ENCODE assay signal across 8 cellular contexts in the genomic region with DNA sequence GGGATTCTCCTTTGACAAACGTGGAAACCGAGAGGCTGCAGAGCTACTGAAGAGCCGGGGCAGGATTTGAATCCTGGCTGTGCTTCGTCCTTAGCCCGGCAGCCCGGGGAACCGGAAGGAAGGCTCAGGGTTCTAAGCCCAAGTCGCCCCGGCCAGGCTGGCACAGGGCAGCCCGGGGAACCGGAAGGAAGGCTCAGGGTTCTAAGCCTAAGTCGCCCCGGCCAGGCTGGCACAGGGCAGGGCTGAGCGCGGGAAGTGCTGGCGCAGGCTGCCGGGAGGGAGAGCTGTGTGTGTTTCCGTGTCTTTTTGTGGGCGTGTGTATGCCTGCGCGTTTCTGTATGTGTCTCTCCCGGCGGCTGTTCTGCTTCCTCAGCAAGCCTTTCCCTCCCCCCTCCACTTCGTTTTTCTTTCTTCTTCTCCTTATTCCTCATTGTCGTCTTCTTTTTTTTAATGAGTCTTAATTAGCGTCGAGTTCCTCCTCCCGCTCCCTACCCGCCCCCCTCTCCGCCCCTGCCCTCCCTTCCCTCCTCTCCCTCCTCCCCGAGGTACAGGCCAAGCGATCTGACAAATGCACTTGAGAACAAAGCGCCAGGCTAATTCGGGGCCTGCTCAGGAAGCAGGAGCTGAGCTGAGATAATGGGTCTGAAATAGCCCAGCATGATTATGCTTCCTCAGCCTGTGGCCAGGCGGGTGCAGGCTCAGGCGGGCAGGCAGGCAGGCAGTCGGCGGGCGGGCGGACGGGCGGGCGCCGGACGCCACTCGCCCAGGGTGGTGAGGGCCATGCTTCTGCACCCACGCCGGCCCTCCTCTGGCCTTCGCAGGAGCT.
A peak's percentile ranks its signal among the peaks of the same experiment; 100 is the strongest.
DNase-seq lines count a peak whose midpoint lies in the region; ATAC-seq and TF ChIP-seq lines count a peak whose summit lies in the region.

No MANE protein-coding gene starts in this region.

- ATAC-seq in body of pancreas (peak; percentile 88), GM18502 (IDR thresholded peaks at IDR 0.05; ENCODE audit: poor library complexity, unreplicated experiment) (no peak)

- H3K4me3 ChIP-seq in body of pancreas = no peak overlapping the region

- H3K9me3 ChIP-seq in body of pancreas = no peaks in the 10 kb centered on the region

- TF ChIP-seq POLR2A in body of pancreas (IDR thresholded peaks at IDR 0.05) = peak in 2 of 3 donors; percentile 15 to 18

- no peaks in the 10 kb centered on the region for H3K36me3 ChIP-seq in body of pancreas (replicated peaks in 1 of 2; ENCODE audit: insufficient read depth in 1 of 2, low read depth in 2 of 2)

- DNase-seq in H4 (ENCODE audit: low spot score) (peak; percentile 9), NOMO-1 treated with DMSO at 0.1 percent for 48 hours (lab: John Stamatoyannopoulos, UW; ENCODE audit: unreplicated experiment) (peak; percentile 80), body of pancreas (peak; percentile 24 to 61 (median 56)), hypothalamus (lab: John Stamatoyannopoulos, UW) (peak in 39 of 51 donors; percentile 2 to 67 (median 25)), retina (peak; percentile 79), mesenteric fat pad (ENCODE audit: low spot score) (no peak), NAMALWA (ENCODE audit: low spot score) (no peak)

- TF ChIP-seq CTCF in body of pancreas (IDR thresholded peaks at IDR 0.05) = no peak

- no peaks in the 10 kb centered on the region for H3K4me1 ChIP-seq in body of pancreas

- intact Hi-C loops in body of pancreas (cut with DNase I) = no loop called here

- no peaks in the 10 kb centered on the region for H3K27me3 ChIP-seq in body of pancreas

- H3K27ac ChIP-seq in body of pancreas = peak overlapping the region; percentile 4 to 73 (median 38)

- WGBS in body of pancreas, 2 donors = 0 to 26% methylated on average over 13 to 29 of the region's 49 CpGs

Comparison
In these comparisons a context has a peak if more than half of its experiments do, and no peak if none do; other contexts are left out.
1. DNase-seq: peak in H4 (single experiment), NOMO-1 treated with DMSO at 0.1 percent for 48 hours (single experiment), body of pancreas (4 of 4), hypothalamus (39 of 51) and retina (single experiment); none in mesenteric fat pad (single experiment) and NAMALWA (single experiment).